In the genomic region with DNA sequence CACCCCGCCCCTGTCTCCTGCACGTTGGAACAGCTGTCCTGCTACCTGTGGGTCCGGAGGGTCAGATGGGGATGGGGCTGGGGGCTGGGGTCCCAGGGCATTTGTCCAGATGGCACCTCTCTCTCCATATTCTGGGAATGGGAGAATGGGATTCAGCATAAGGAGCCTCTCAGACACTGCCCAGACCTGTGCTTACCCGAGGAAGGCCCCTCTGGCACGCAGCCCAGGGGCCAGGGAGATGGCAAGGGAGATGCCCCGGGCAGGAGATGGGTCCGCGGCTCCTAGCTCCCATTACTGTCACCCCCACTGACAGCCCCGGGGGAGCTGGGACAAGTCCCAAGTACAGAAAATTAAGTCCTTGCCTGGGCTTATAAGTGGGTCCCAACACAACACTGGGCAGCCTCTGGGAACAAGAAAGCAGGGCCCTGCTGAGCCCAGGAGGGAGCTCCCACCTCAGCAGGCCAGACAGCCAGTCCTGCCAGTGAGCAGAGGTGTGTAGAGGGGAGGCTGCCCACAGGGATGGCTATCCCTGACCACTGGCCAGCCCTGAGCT, we compare ENCODE assay signal across 10 cellular contexts. TPM values are rescaled to one million over a fixed set of nuclear protein-coding genes. Genes with fewer than 3 reads are reported as not detected.
A peak's percentile ranks its signal among the peaks of the same experiment; 100 is the strongest.
DNase-seq lines count a peak whose midpoint lies in the region; ATAC-seq, FAIRE-seq and TF ChIP-seq lines count a peak whose summit lies in the region.
"Had no signal": no experiment of that assay in that cellular context is flagged by ENCODE, and none has a peak within 500 bp of the region (broad histone marks: within the 10 kb centered on the region; RNA-seq: fewer than 3 reads in every experiment).

No MANE protein-coding gene starts in this region.

- H3K9me3 ChIP-seq in Karpas-422 (ENCODE audit: low read length) (no peaks in the 10 kb centered on the region), muscle layer of duodenum (ENCODE audit: control insufficient read depth in 1 of 2, low read length in 2 of 2) (no peaks in the 10 kb centered on the region)

- no peak for TF ChIP-seq POLR2A in GM12891 (IDR thresholded peaks at IDR 0.05; ENCODE audit: low read depth, low read length)

- peaks cover 31% of the 10 kb centered on the region for H3K4me1 ChIP-seq in Karpas-422 (ENCODE audit: low read length)
- H3K4me1 ChIP-seq in muscle layer of duodenum (ENCODE audit: control insufficient read depth in 1 of 2, insufficient read depth in 2 of 2, low read length in 2 of 2), result peaks cover 4 to 52% of the 10 kb centered on the region in 2 donors

- H3K36me3 ChIP-seq in Karpas-422 (ENCODE audit: insufficient read depth, low read length) (no peaks in the 10 kb centered on the region; the same call in 1 of the 2 replicates), muscle layer of duodenum (ENCODE audit: control insufficient read depth in 1 of 2, insufficient read depth in 2 of 2, low read length in 2 of 2) (no peaks in the 10 kb centered on the region)

- no peak overlapping the region for H2AFZ ChIP-seq in Karpas-422 (ENCODE audit: low read length)

- no peak for FAIRE-seq in GM12891 (lab: Jason Lieb, UNC)

- peak overlapping the region; percentile 80 for H3K4me2 ChIP-seq in Karpas-422 (ENCODE audit: low read depth, low read length, poor library complexity, severe bottlenecking)

- H3K4me3 ChIP-seq in AG04449 (ENCODE audit: low read depth, low read length) (peak overlapping the region; percentile 93), Karpas-422 (ENCODE audit: low read length) (peak overlapping the region; percentile 69; the same call in 1 of the 2 replicates), choroid plexus epithelial cell (ENCODE audit: low read depth, low read length) (peak overlapping the region; percentile 80), muscle layer of duodenum (ENCODE audit: low read depth in 1 of 2, low read length in 2 of 2) (peak overlapping the region; percentile 64 to 73)

- CTCF ChIA-PET in AG04449 (lab: Yijun Ruan, JAX), result interaction anchor here (1.3 to 23.7 kb wide), 6 partner anchors 12 to 85 kb away, joined by 3 to 389 read pairs (median 11); no protein-coding TSS in a partner anchor

- DNase-seq in AG04449 (ENCODE audit: low read depth, low spot score), result no peak
- DNase-seq in Karpas-422, result no peak
- no peak for DNase-seq in choroid plexus epithelial cell (ENCODE audit: low read depth)
- DNase-seq in activated gamma-delta T cell (lab: John Stamatoyannopoulos, UW), result no peak
- DNase-seq in activated T-cell treated with anti-CD3 and anti-CD28 coated beads, Interleukin-2, amount 50 U/mL, for 48 hours, result no peak
- no peak for DNase-seq in GM12891 (ENCODE audit: insufficient read length, low spot score)
- DNase-seq: activated T-cell treated with anti-CD3 and anti-CD28 coated beads, Interleukin-2, amount 50 U/mL, for 1 hour; NCI-H524 treated with DMSO at 0.1 percent for 48 hours had no signal

- no peak for ATAC-seq in GM18858 (IDR thresholded peaks at IDR 0.05; ENCODE audit: unreplicated experiment)

- H3K9ac ChIP-seq in Karpas-422 (ENCODE audit: low read length), result peak overlapping the region; percentile 74

- POLR2A ChIA-PET in AG04449 (lab: Yijun Ruan, JAX), result interaction anchor here (1.0 to 3.9 kb wide), 9 partner anchors 9 to 101 kb away, joined by 4 to 28 read pairs (median 13); partner anchors contain the start of genes PAM16 and TFAP4

- H4K20me1 ChIP-seq in Karpas-422 (ENCODE audit: insufficient read depth, low read depth, low read length), result peaks cover 48% of the 10 kb centered on the region

- TF ChIP-seq CTCF in AG04449 (IDR thresholded peaks at IDR 0.05; ENCODE audit: insufficient read depth, low read length, missing control alignments) (no peak), choroid plexus epithelial cell (conservative IDR thresholded peaks at IDR 0.05; ENCODE audit: low read depth, low read length) (no peak)

- H3K9me2 ChIP-seq in Karpas-422 (replicated peaks; ENCODE audit: insufficient read depth, low read length), result no peaks in the 10 kb centered on the region

- H3K27ac ChIP-seq in Karpas-422 (ENCODE audit: low read length) (no peak overlapping the region), muscle layer of duodenum (ENCODE audit: low read length) (peak overlapping the region; percentile 63)

- H3K27me3 ChIP-seq in Karpas-422 (ENCODE audit: low read length) (no peaks in the 10 kb centered on the region; the same call in 1 of the 2 replicates), muscle layer of duodenum (ENCODE audit: low read depth, low read length) (no peaks in the 10 kb centered on the region)

- H3K79me2 ChIP-seq in Karpas-422 (ENCODE audit: low read length), result no peaks in the 10 kb centered on the region

TF ChIP-seq in GM12891, 5 proteins besides CTCF, POLR2A, EP300 and RAD21:
- TF ChIP-seq SPI1 (IDR thresholded peaks at IDR 0.05; ENCODE audit: low read depth, low read length) (no peak), PAX5 (IDR thresholded peaks at IDR 0.05; ENCODE audit: insufficient read depth, low read length, severe bottlenecking) (no peak), TAF1 (IDR thresholded peaks at IDR 0.05; ENCODE audit: low read depth, low read length) (no peak), POU2F2 (IDR thresholded peaks at IDR 0.05; ENCODE audit: low read depth, low read length) (no peak), POLR2AphosphoS5 (IDR thresholded peaks at IDR 0.05; ENCODE audit: low read depth, low read length) (no peak)

RNA-seq across cellular contexts. Expression of gene VASN, which starts 1.8 kb away (rescaled TPM):
- total RNA-seq in Karpas-422 (2014; rRNA removed; shearing (Covaris generic); ENCODE audit: low replicate concordance), result 4.1 and 8.9 TPM in 2 replicates
- 0.15 TPM for polyA plus RNA-seq in GM12891 (2012; ENCODE audit: low read depth, missing spikeins)

RNA-seq across cellular contexts. Expression of gene PAM16, which starts 22.3 kb away (rescaled TPM):
- 65.6 and 126 TPM in 2 replicates for total RNA-seq in Karpas-422 (2014; rRNA removed; shearing (Covaris generic); ENCODE audit: low replicate concordance)
- 42.2 TPM for polyA plus RNA-seq in GM12891 (2012; ENCODE audit: low read depth, missing spikeins)

RNA-seq across cellular contexts. Expression of gene CORO7, which starts 43.0 kb away (rescaled TPM):
- 46.2 and 84.9 TPM in 2 replicates for total RNA-seq in Karpas-422 (2014; rRNA removed; shearing (Covaris generic); ENCODE audit: low replicate concordance)
- polyA plus RNA-seq in GM12891 (2012; ENCODE audit: low read depth, missing spikeins), result 37.8 TPM

RNA-seq across cellular contexts. Expression of gene DNAJA3, which starts 52.2 kb away (rescaled TPM):
- 56.5 and 74.7 TPM in 2 replicates for total RNA-seq in Karpas-422 (2014; rRNA removed; shearing (Covaris generic); ENCODE audit: low replicate concordance)
- polyA plus RNA-seq in GM12891 (2012; ENCODE audit: low read depth, missing spikeins), result 34.2 TPM

RNA-seq across cellular contexts. Expression of gene GLIS2, which starts 57.6 kb away (rescaled TPM):
- total RNA-seq in Karpas-422 (2014; rRNA removed; shearing (Covaris generic); ENCODE audit: low replicate concordance), result 0.07 TPM in 1 of 2 replicates, not detected in the other
- polyA plus RNA-seq in GM12891 (2012; ENCODE audit: low read depth, missing spikeins), result 0.31 TPM
